In genomic region chr16:10831899-10832886, GRCh38 we compare ENCODE assay signal across 21 cellular contexts. TPM values are rescaled to one million over a fixed set of nuclear protein-coding genes. Genes with fewer than 3 reads are reported as not detected.
"Had no signal": no experiment of that assay in that cellular context is flagged by ENCODE, and none has a peak within 500 bp of the region (broad histone marks: within the 10 kb centered on the region; RNA-seq: fewer than 3 reads in every experiment).

No MANE protein-coding gene starts in this region.

- H3K9me3 Mint-ChIP-seq: activated naive CD4-positive, alpha-beta T cell treated with anti-CD3 and anti-CD28 coated beads, Interleukin-2, amount 10 ng/mL, durations not matched to agents 7 days and 5 days; activated T-cell treated with anti-CD3 and anti-CD28 coated beads, Interleukin-2, amount 50 U/mL, for 24 hours; central memory CD8-positive, alpha-beta T cell; nephron progenitor cell had no signal

- H3K27ac ChIP-seq: coronary artery, esophagus squamous epithelium, hepatocyte, SK-N-MC, stomach, thoracic aorta had no signal

- H3K27me3 ChIP-seq: esophagus squamous epithelium, stomach had no signal

- H2AFZ ChIP-seq: hepatocyte had no signal

- H3K27ac Mint-ChIP-seq: activated CD4-positive, alpha-beta memory T cell treated with anti-CD3 and anti-CD28 coated beads for 36 hours; activated CD8-positive, alpha-beta memory T cell treated with anti-CD3 and anti-CD28 coated beads, Interleukin-2, amount 10 ng/mL, durations not matched to agents 7 days and 5 days; activated naive CD4-positive, alpha-beta T cell treated with anti-CD3 and anti-CD28 coated beads, Interleukin-2, amount 10 ng/mL, durations not matched to agents 7 days and 5 days; activated T-cell treated with anti-CD3 and anti-CD28 coated beads, Interleukin-2, amount 50 U/mL, for 24 hours; nephron progenitor cell; progenitor cell of endocrine pancreas had no signal

- H3K4me1 Mint-ChIP-seq: activated naive CD4-positive, alpha-beta T cell treated with anti-CD3 and anti-CD28 coated beads, Interleukin-2, amount 10 ng/mL, durations not matched to agents 7 days and 5 days; central memory CD8-positive, alpha-beta T cell had no signal

- H3K9me3 ChIP-seq: esophagus squamous epithelium, stomach, thoracic aorta had no signal

- H3K4me3 ChIP-seq: coronary artery, esophagus squamous epithelium, hepatocyte, SK-N-MC, smooth muscle cell, stomach, thoracic aorta had no signal

- H3K36me3 ChIP-seq: esophagus squamous epithelium, stomach, thoracic aorta had no signal

- H3K27me3 Mint-ChIP-seq: central memory CD8-positive, alpha-beta T cell had no signal

- H3K4me2 ChIP-seq: hepatocyte, smooth muscle cell had no signal

- H3K4me3 Mint-ChIP-seq: activated CD4-positive, alpha-beta memory T cell treated with anti-CD3 and anti-CD28 coated beads for 36 hours; activated CD8-positive, alpha-beta memory T cell treated with anti-CD3 and anti-CD28 coated beads, Interleukin-2, amount 10 ng/mL, durations not matched to agents 7 days and 5 days; activated naive CD4-positive, alpha-beta T cell treated with anti-CD3 and anti-CD28 coated beads, Interleukin-2, amount 10 ng/mL, durations not matched to agents 7 days and 5 days; activated T-cell treated with anti-CD3 and anti-CD28 coated beads, Interleukin-2, amount 50 U/mL, for 24 hours; central memory CD8-positive, alpha-beta T cell; nephron progenitor cell had no signal

- DNase-seq: activated CD4-positive, alpha-beta memory T cell treated with anti-CD3 and anti-CD28 coated beads for 36 hours; activated CD8-positive, alpha-beta memory T cell treated with anti-CD3 and anti-CD28 coated beads, Interleukin-2, amount 10 ng/mL, durations not matched to agents 7 days and 5 days; activated naive CD4-positive, alpha-beta T cell treated with anti-CD3 and anti-CD28 coated beads, Interleukin-2, amount 10 ng/mL, durations not matched to agents 7 days and 5 days; activated T-cell treated with anti-CD3 and anti-CD28 coated beads, Interleukin-2, amount 50 U/mL, for 24 hours; effector CD4-positive, alpha-beta T cell; esophagus squamous epithelium; nephron progenitor cell; right cardiac atrium; stomach; T1000 had no signal

- ATAC-seq: activated CD8-positive, alpha-beta memory T cell treated with anti-CD3 and anti-CD28 coated beads, Interleukin-2, amount 10 ng/mL, durations not matched to agents 7 days and 5 days; left lobe of liver; right cardiac atrium had no signal

- H3K36me3 Mint-ChIP-seq: activated CD4-positive, alpha-beta memory T cell treated with anti-CD3 and anti-CD28 coated beads for 36 hours; activated naive CD4-positive, alpha-beta T cell treated with anti-CD3 and anti-CD28 coated beads, Interleukin-2, amount 10 ng/mL, durations not matched to agents 7 days and 5 days had no signal

- H3K79me2 ChIP-seq: hepatocyte had no signal

RNA-seq across cellular contexts. Expression of gene TVP23A, which starts 13.6 kb away (rescaled TPM):
- total RNA-seq: activated CD4-positive, alpha-beta memory T cell treated with anti-CD3 and anti-CD28 coated beads for 36 hours; activated CD8-positive, alpha-beta memory T cell treated with anti-CD3 and anti-CD28 coated beads, Interleukin-2, amount 10 ng/mL, durations not matched to agents 7 days and 5 days; fibroblast of villous mesenchyme; glomerular endothelial cell; left lobe of liver had no signal
- polyA plus RNA-seq: keratinocyte had no signal

RNA-seq across cellular contexts. Expression of gene CIITA, which starts 44.8 kb away (rescaled TPM):
- total RNA-seq: hepatocyte, progenitor cell of endocrine pancreas, smooth muscle cell had no signal
